Comparison of ENCODE assay signal across 11 cellular contexts in the genomic region with DNA sequence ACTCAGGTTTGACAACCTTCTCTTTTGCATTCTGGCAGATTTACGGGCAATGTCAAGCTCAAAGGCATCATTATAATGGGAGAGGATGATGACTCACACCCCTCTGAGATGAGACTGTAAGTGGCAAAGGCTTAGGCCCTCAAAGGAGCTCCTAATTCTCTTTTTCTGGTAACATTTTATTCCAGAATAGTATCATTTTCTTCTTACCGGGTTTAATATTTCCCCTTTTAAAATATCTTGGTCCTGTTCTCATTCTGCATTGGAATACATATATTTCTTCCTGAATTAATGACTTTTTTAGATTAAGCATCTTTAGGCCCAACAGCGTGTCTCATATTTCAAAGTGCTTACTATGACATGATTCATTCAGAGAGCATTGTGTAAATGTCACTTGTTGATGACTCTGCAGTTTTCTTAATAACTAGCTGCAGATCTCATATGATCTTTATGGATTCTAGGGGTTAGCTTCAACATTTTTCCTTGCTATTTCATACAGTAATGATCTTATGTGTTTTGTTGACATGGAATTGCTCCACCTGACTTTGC. TPM values are rescaled to one million over a fixed set of nuclear protein-coding genes. Genes with fewer than 3 reads are reported as not detected.
DNase-seq lines count a peak whose midpoint lies in the region; ATAC-seq, FAIRE-seq and TF ChIP-seq lines count a peak whose summit lies in the region.
"Had no signal": no experiment of that assay in that cellular context is flagged by ENCODE, and none has a peak within 500 bp of the region (broad histone marks: within the 10 kb centered on the region; RNA-seq: fewer than 3 reads in every experiment).

No MANE protein-coding gene starts in this region.

- no peak for ATAC-seq in Panc1
- ATAC-seq: left colon had no signal

- H3K36me3 ChIP-seq in Panc1 (ENCODE audit: control insufficient read depth, insufficient read depth, low read length) (peaks cover 10% of the 10 kb centered on the region), endothelial cell of umbilical vein (ENCODE audit: control insufficient read depth in 2 of 2, extremely low read depth in 1 of 2, insufficient read depth in 2 of 2, low read length in 2 of 2) (peaks cover 0 to 3% of the 10 kb centered on the region in 2 experiments), kidney (ENCODE audit: control insufficient read depth in 1 of 2, insufficient read depth in 2 of 2, low read length in 2 of 2) (peaks cover 2 to 4% of the 10 kb centered on the region in 2 donors)

- H2AFZ ChIP-seq in endothelial cell of umbilical vein (ENCODE audit: low read depth, low read length) = no peak overlapping the region

- H4K20me1 ChIP-seq in endothelial cell of umbilical vein (replicated peaks; ENCODE audit: control insufficient read depth, extremely low read depth, insufficient read depth, low read length) = no peaks in the 10 kb centered on the region

- no peak for TF ChIP-seq POLR2A in endothelial cell of umbilical vein (IDR thresholded peaks at IDR 0.05; ENCODE audit: low read depth, low read length)

- no peaks in the 10 kb centered on the region for H3K9me3 Mint-ChIP-seq in activated CD4-positive, alpha-beta T cell treated with anti-CD3 and anti-CD28 coated beads, Interleukin-2, amount 10 ng/mL, durations not matched to agents 24 days and 14 days

- H3K9ac ChIP-seq in endothelial cell of umbilical vein (replicated peaks; ENCODE audit: extremely low read depth, insufficient read depth, low read length) (no peak overlapping the region), kidney (ENCODE audit: low read length in 2 of 2) (no peak overlapping the region)

- FAIRE-seq in endothelial cell of umbilical vein (lab: Jason Lieb, UNC) (peak; percentile 60), kidney (lab: Jason Lieb, UNC) (no peak)

- CTCF ChIA-PET in Panc1 (lab: Charles Lee) (no interaction called here), endothelial cell of umbilical vein (lab: Charles Lee) (interaction anchor here (1.0 to 2.6 kb wide), 6 partner anchors 9 to 137 kb away, joined by 4 to 14 read pairs (median 6); no protein-coding TSS in a partner anchor)

- peaks cover 25% of the 10 kb centered on the region for H3K4me1 Mint-ChIP-seq in activated CD4-positive, alpha-beta T cell treated with anti-CD3 and anti-CD28 coated beads, Interleukin-2, amount 10 ng/mL, durations not matched to agents 24 days and 14 days

- H3K27me3 Mint-ChIP-seq in activated CD4-positive, alpha-beta T cell treated with anti-CD3 and anti-CD28 coated beads, Interleukin-2, amount 10 ng/mL, durations not matched to agents 24 days and 14 days = no peaks in the 10 kb centered on the region

- no peaks in the 10 kb centered on the region for H3K27me3 ChIP-seq in Panc1 (ENCODE audit: control insufficient read depth, insufficient read depth, low read length)
- H3K27me3 ChIP-seq in endothelial cell of umbilical vein (ENCODE audit: control insufficient read depth in 2 of 2, insufficient read depth in 2 of 2, low read length in 2 of 2) = no peaks in the 10 kb centered on the region

- dilution Hi-C loops in endothelial cell of umbilical vein (cut with MboI; ENCODE audit: extremely low pct_ligation_motif_present, low sequenced_read_pairs) = no loop called here

- peak overlapping the region; percentile 93 for H3K4me2 ChIP-seq in endothelial cell of umbilical vein (ENCODE audit: insufficient read depth, low read length)

- peaks cover 12% of the 10 kb centered on the region for H3K4me1 ChIP-seq in Panc1 (ENCODE audit: control insufficient read depth, insufficient read depth, low read length)
- H3K4me1 ChIP-seq in endothelial cell of umbilical vein (ENCODE audit: control insufficient read depth, extremely low read depth, insufficient read depth, low read length) = peaks cover 24% of the 10 kb centered on the region
- H3K4me1 ChIP-seq in kidney (ENCODE audit: control insufficient read depth in 1 of 2, insufficient read depth in 1 of 2, low read depth in 1 of 2, low read length in 2 of 2) = peaks cover 11 to 13% of the 10 kb centered on the region in 2 donors

- BruUV-seq in Panc1 (replicated peaks; lab: Mats Ljungman, UMichigan) (no TSS peak), endothelial cell of umbilical vein (replicated peaks; lab: Mats Ljungman, UMichigan) (no TSS peak)

- POLR2A ChIA-PET in Panc1 (lab: Charles Lee) = interaction anchor here (0.7 to 3.4 kb wide), 3 partner anchors 11 to 106 kb away, joined by 5 to 12 read pairs (median 5); a partner anchor contains a TSS
- POLR2A ChIA-PET in endothelial cell of umbilical vein (lab: Charles Lee) = interaction anchor here (0.5 to 3.0 kb wide), 5 partner anchors 10 to 157 kb away, joined by 3 to 16 read pairs (median 4); a partner anchor contains a TSS

- H3K27ac ChIP-seq in Panc1 (ENCODE audit: low read length) (peak overlapping the region; percentile 82; the same call in 1 of the 2 replicates), endothelial cell of umbilical vein (ENCODE audit: insufficient read depth, low read depth, low read length) (peak overlapping the region; percentile 45), kidney (ENCODE audit: low read depth in 2 of 2, low read length in 2 of 2) (no peak overlapping the region)

- in situ Hi-C loops in Panc1 (cut with HindIII; ENCODE audit: low pct_unique_long_range_greater_than_20kb, low sequenced_read_pairs) = no loop called here

- TF ChIP-seq CTCF in Panc1 (IDR thresholded peaks at IDR 0.05) (no peak), endothelial cell of umbilical vein (IDR thresholded peaks at IDR 0.05; ENCODE audit: extremely low read depth in 1 of 2, insufficient read depth in 1 of 2, low read depth in 1 of 2, low read length in 2 of 2) (no peak), kidney (IDR thresholded peaks at IDR 0.05; ENCODE audit: borderline replicate concordance, extremely low read depth, insufficient read depth) (no peak)

- no peak for DNase-seq in activated CD4-positive, alpha-beta T cell treated with anti-CD3 and anti-CD28 coated beads, Interleukin-2, amount 10 ng/mL, durations not matched to agents 24 days and 14 days
- no peak for DNase-seq in activated CD4-positive, alpha-beta T cell treated with anti-CD3 and anti-CD28 coated beads for 1 hour
- DNase-seq in Panc1 (ENCODE audit: low read depth, low spot score) = no peak
- peak; percentile 24 for DNase-seq in endothelial cell of umbilical vein (ENCODE audit: low read depth, low spot score)
- no peak for DNase-seq in skeletal muscle cell (ENCODE audit: low read depth)
- no peak for DNase-seq in DMS153 (lab: John Stamatoyannopoulos, UW)
- DNase-seq in anterior cingulate cortex (lab: John Stamatoyannopoulos, UW) = no peak
- no peak for DNase-seq in kidney
- DNase-seq: COR-L47, left colon, NCI-H1092 treated with DMSO at 0.1 percent for 48 hours had no signal

- intact Hi-C loops in activated CD4-positive, alpha-beta T cell treated with anti-CD3 and anti-CD28 coated beads, Interleukin-2, amount 10 ng/mL, durations not matched to agents 24 days and 14 days (cut with micrococcal nuclease) = no loop called here
- intact Hi-C loops in Panc1 (cut with micrococcal nuclease; ENCODE audit: unreplicated experiment) = no loop called here
- intact Hi-C loops in endothelial cell of umbilical vein (cut with micrococcal nuclease) = no loop called here
- intact Hi-C loops in kidney (cut with DNase I) = no loop called here

- no peaks in the 10 kb centered on the region for H3K9me3 ChIP-seq in Panc1 (ENCODE audit: control insufficient read depth, insufficient read depth, low read depth, low read length)
- H3K9me3 ChIP-seq in endothelial cell of umbilical vein (replicated peaks; ENCODE audit: control insufficient read depth, insufficient read depth, low read length) = no peaks in the 10 kb centered on the region
- no peaks in the 10 kb centered on the region for H3K9me3 ChIP-seq in kidney (ENCODE audit: control insufficient read depth in 1 of 2, low read length in 2 of 2)

- peak overlapping the region; percentile 72 for H3K27ac Mint-ChIP-seq in activated CD4-positive, alpha-beta T cell treated with anti-CD3 and anti-CD28 coated beads, Interleukin-2, amount 10 ng/mL, durations not matched to agents 24 days and 14 days

- no peaks in the 10 kb centered on the region for H3K9me1 ChIP-seq in endothelial cell of umbilical vein (replicated peaks; ENCODE audit: control insufficient read depth, extremely low read depth, insufficient read depth, low read length)

- H3K4me3 ChIP-seq in Panc1 (ENCODE audit: low read depth in 2 of 2, low read length in 2 of 2) = peak overlapping the region; percentile 82 to 84; a peak in 3 of 4 replicates
- H3K4me3 ChIP-seq in endothelial cell of umbilical vein (replicated peaks in 1 of 3; ENCODE audit: insufficient read depth in 1 of 3, low read depth in 1 of 3, low read length in 3 of 3) = peak overlapping the region in 1 of 3 experiments; percentile 68
- H3K4me3 ChIP-seq in skeletal muscle cell (ENCODE audit: low read depth, low read length) = peak overlapping the region; percentile 73
- H3K4me3 ChIP-seq in kidney (ENCODE audit: low read length in 2 of 2) = peak overlapping the region in 1 of 2 donors; percentile 86

- peak overlapping the region; percentile 88 for H3K4me3 Mint-ChIP-seq in activated CD4-positive, alpha-beta T cell treated with anti-CD3 and anti-CD28 coated beads, Interleukin-2, amount 10 ng/mL, durations not matched to agents 24 days and 14 days

- peaks cover 27% of the 10 kb centered on the region for H3K36me3 Mint-ChIP-seq in activated CD4-positive, alpha-beta T cell treated with anti-CD3 and anti-CD28 coated beads, Interleukin-2, amount 10 ng/mL, durations not matched to agents 24 days and 14 days (ENCODE audit: low read depth)

- peaks cover 38% of the 10 kb centered on the region for H3K79me2 ChIP-seq in endothelial cell of umbilical vein (ENCODE audit: control insufficient read depth, insufficient read depth, low read length)

RNA-seq across cellular contexts. Expression of a gene that starts 1.7 kb away (rescaled TPM):
- 83.0 and 88.6 TPM in 2 replicates for total RNA-seq in activated CD4-positive, alpha-beta T cell treated with anti-CD3 and anti-CD28 coated beads, Interleukin-2, amount 10 ng/mL, durations not matched to agents 24 days and 14 days
- 48.9 TPM for total RNA-seq in Panc1 (2021; ENCODE audit: unreplicated experiment)
- 43.0 TPM for polyA plus RNA-seq in Panc1 (2012; ENCODE audit: insufficient read length)
- total RNA-seq in endothelial cell of umbilical vein = 35.8 and 42.5 TPM in 2 replicates
- polyA plus RNA-seq in endothelial cell of umbilical vein = 31.5 and 43.1 TPM in 2 replicates
- polyA plus RNA-seq in endothelial cell of umbilical vein (2011; cell fraction: cytosol; rRNA removed) = 38.1 and 42.2 TPM in 2 replicates
- 32.1 and 39.7 TPM in 2 replicates for polyA plus RNA-seq in endothelial cell of umbilical vein (2011; cell fraction: nucleus; rRNA removed)
- 26.5 and 35.3 TPM in 2 replicates for polyA plus RNA-seq in endothelial cell of umbilical vein (2012)
- polyA minus RNA-seq in endothelial cell of umbilical vein = 13.1 and 19.8 TPM in 2 replicates
- polyA minus RNA-seq in endothelial cell of umbilical vein (2011; cell fraction: cytosol; rRNA and poly(A)+ RNA removed) = 17.3 TPM
- polyA minus RNA-seq in endothelial cell of umbilical vein (2011; cell fraction: nucleus; rRNA and poly(A)+ RNA removed) = 7.6 and 13.0 TPM in 2 replicates
- 40.4 TPM for total RNA-seq in kidney
- polyA plus RNA-seq in kidney (ENCODE audit: insufficient read depth, low read depth, low replicate concordance) = 57.7 TPM

RNA-seq across cellular contexts. Expression of a gene that starts 11.0 kb away (rescaled TPM):
- total RNA-seq in activated CD4-positive, alpha-beta T cell treated with anti-CD3 and anti-CD28 coated beads, Interleukin-2, amount 10 ng/mL, durations not matched to agents 24 days and 14 days = 86.2 and 92.4 TPM in 2 replicates
- 82.9 TPM for total RNA-seq in Panc1 (2021; ENCODE audit: unreplicated experiment)
- polyA plus RNA-seq in Panc1 (2012; ENCODE audit: insufficient read length) = 106 TPM
- total RNA-seq in endothelial cell of umbilical vein = 110 TPM in 2 replicates
- polyA plus RNA-seq in endothelial cell of umbilical vein = 137 and 173 TPM in 2 replicates
- 80.6 and 124 TPM in 2 replicates for polyA plus RNA-seq in endothelial cell of umbilical vein (2011; cell fraction: cytosol; rRNA removed)
- 111 and 136 TPM in 2 replicates for polyA plus RNA-seq in endothelial cell of umbilical vein (2011; cell fraction: nucleus; rRNA removed)
- polyA plus RNA-seq in endothelial cell of umbilical vein (2012) = 84.8 and 94.9 TPM in 2 replicates
- polyA minus RNA-seq in endothelial cell of umbilical vein = 73.8 and 77.9 TPM in 2 replicates
- polyA minus RNA-seq in endothelial cell of umbilical vein (2011; cell fraction: cytosol; rRNA and poly(A)+ RNA removed) = 37.3 TPM
- 23.0 and 28.3 TPM in 2 replicates for polyA minus RNA-seq in endothelial cell of umbilical vein (2011; cell fraction: nucleus; rRNA and poly(A)+ RNA removed)
- total RNA-seq in kidney = 71.3 TPM
- polyA plus RNA-seq in kidney (ENCODE audit: insufficient read depth, low read depth, low replicate concordance) = 133 TPM

RNA-seq across cellular contexts. Expression of a gene that starts 20.7 kb away (rescaled TPM):
- total RNA-seq in activated CD4-positive, alpha-beta T cell treated with anti-CD3 and anti-CD28 coated beads, Interleukin-2, amount 10 ng/mL, durations not matched to agents 24 days and 14 days = 66.3 and 73.5 TPM in 2 replicates
- total RNA-seq in Panc1 (2021; ENCODE audit: unreplicated experiment) (114 TPM), endothelial cell of umbilical vein (39.2 and 42.9 TPM in 2 replicates), kidney (68.1 TPM)
- polyA plus RNA-seq in Panc1 (2012; ENCODE audit: insufficient read length) = 112 TPM
- polyA plus RNA-seq in endothelial cell of umbilical vein (57.7 and 64.7 TPM in 2 replicates), kidney (ENCODE audit: insufficient read depth, low read depth, low replicate concordance) (73.7 TPM)
- polyA plus RNA-seq in endothelial cell of umbilical vein (2011; cell fraction: cytosol; rRNA removed) = 49.3 and 55.5 TPM in 2 replicates
- polyA plus RNA-seq in endothelial cell of umbilical vein (2011; cell fraction: nucleus; rRNA removed) = 64.7 and 65.7 TPM in 2 replicates
- polyA plus RNA-seq in endothelial cell of umbilical vein (2012) = 35.1 and 39.3 TPM in 2 replicates
- polyA minus RNA-seq in endothelial cell of umbilical vein = 24.6 and 25.2 TPM in 2 replicates
- polyA minus RNA-seq in endothelial cell of umbilical vein (2011; cell fraction: cytosol; rRNA and poly(A)+ RNA removed) = 26.3 TPM
- 7.0 and 8.9 TPM in 2 replicates for polyA minus RNA-seq in endothelial cell of umbilical vein (2011; cell fraction: nucleus; rRNA and poly(A)+ RNA removed)

RNA-seq across cellular contexts. Expression of a gene that starts 36.6 kb away (rescaled TPM):
- total RNA-seq in activated CD4-positive, alpha-beta T cell treated with anti-CD3 and anti-CD28 coated beads, Interleukin-2, amount 10 ng/mL, durations not matched to agents 24 days and 14 days = 51.9 and 54.3 TPM in 2 replicates
- total RNA-seq in Panc1 (2021; ENCODE audit: unreplicated experiment) (58.5 TPM), endothelial cell of umbilical vein (41.0 and 42.6 TPM in 2 replicates), kidney (39.1 TPM)
- polyA plus RNA-seq in Panc1 (2012; ENCODE audit: insufficient read length) = 25.6 TPM
- polyA plus RNA-seq in endothelial cell of umbilical vein (10.8 and 11.9 TPM in 2 replicates), kidney (ENCODE audit: insufficient read depth, low read depth, low replicate concordance) (13.7 TPM)
- polyA plus RNA-seq in endothelial cell of umbilical vein (2011; cell fraction: cytosol; rRNA removed) = 16.0 and 17.0 TPM in 2 replicates
- 27.4 and 29.5 TPM in 2 replicates for polyA plus RNA-seq in endothelial cell of umbilical vein (2011; cell fraction: nucleus; rRNA removed)
- 17.3 and 31.8 TPM in 2 replicates for polyA plus RNA-seq in endothelial cell of umbilical vein (2012)
- polyA minus RNA-seq in endothelial cell of umbilical vein = 16.6 and 17.9 TPM in 2 replicates
- polyA minus RNA-seq in endothelial cell of umbilical vein (2011; cell fraction: cytosol; rRNA and poly(A)+ RNA removed) = 23.2 TPM
- polyA minus RNA-seq in endothelial cell of umbilical vein (2011; cell fraction: nucleus; rRNA and poly(A)+ RNA removed) = 9.1 and 10.1 TPM in 2 replicates

RNA-seq across cellular contexts. Expression of a gene that starts 45.3 kb away (rescaled TPM):
- 20.4 and 20.7 TPM in 2 replicates for total RNA-seq in activated CD4-positive, alpha-beta T cell treated with anti-CD3 and anti-CD28 coated beads, Interleukin-2, amount 10 ng/mL, durations not matched to agents 24 days and 14 days
- total RNA-seq in Panc1 (2021; ENCODE audit: unreplicated experiment) (30.8 TPM), endothelial cell of umbilical vein (23.9 and 24.2 TPM in 2 replicates), kidney (51.5 TPM)
- 34.1 TPM for polyA plus RNA-seq in Panc1 (2012; ENCODE audit: insufficient read length)
- polyA plus RNA-seq in endothelial cell of umbilical vein (26.2 and 30.0 TPM in 2 replicates), kidney (ENCODE audit: insufficient read depth, low read depth, low replicate concordance) (205 TPM)
- 28.2 and 29.6 TPM in 2 replicates for polyA plus RNA-seq in endothelial cell of umbilical vein (2011; cell fraction: cytosol; rRNA removed)
- polyA plus RNA-seq in endothelial cell of umbilical vein (2011; cell fraction: nucleus; rRNA removed) = 19.8 and 21.3 TPM in 2 replicates
- polyA plus RNA-seq in endothelial cell of umbilical vein (2012) = 19.1 and 26.7 TPM in 2 replicates
- 17.6 and 18.8 TPM in 2 replicates for polyA minus RNA-seq in endothelial cell of umbilical vein
- 6.2 TPM for polyA minus RNA-seq in endothelial cell of umbilical vein (2011; cell fraction: cytosol; rRNA and poly(A)+ RNA removed)
- polyA minus RNA-seq in endothelial cell of umbilical vein (2011; cell fraction: nucleus; rRNA and poly(A)+ RNA removed) = 8.5 and 10.6 TPM in 2 replicates

Comparison
In these comparisons a context has a peak if more than half of its experiments do, and no peak if none do; other contexts are left out.
1. H3K27ac ChIP-seq: peak in Panc1 (single experiment) and endothelial cell of umbilical vein (single experiment); none in kidney (0 of 2).